ENCODE assay signal across 8 cellular contexts in the genomic region with DNA sequence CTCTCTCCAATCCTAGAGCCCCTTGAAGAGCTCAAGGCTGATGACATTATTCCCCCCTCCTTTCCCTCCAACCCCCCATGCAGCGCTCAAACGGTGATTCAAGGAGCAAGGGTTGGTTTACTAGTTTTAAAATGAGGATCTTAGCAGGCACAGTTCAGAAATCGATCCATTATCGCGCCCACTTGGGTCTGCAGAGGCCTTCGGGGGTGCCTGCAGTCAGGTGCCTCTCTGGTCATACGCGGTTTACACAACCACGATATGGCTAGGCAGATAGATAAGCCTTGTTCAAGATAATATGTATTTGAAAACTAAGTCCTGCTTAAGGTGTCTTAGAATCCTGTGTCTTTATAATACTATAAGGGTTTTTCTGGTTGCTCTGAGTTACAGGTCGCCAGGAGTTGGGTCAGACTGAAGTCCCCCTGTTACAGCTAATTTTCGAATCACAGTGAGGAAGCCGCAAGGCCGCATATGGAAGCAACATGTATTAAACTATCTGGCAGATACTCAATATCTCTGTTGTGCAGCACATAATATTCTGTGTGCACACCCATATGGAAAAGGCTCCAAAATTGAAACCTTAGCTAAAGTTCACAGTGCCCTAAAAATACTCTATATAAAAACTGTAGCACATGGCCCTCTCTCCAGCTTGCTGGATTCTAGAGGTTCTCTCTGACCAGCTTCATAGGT. TPM values are rescaled to one million over a fixed set of nuclear protein-coding genes. Genes with fewer than 3 reads are reported as not detected.
A peak's percentile ranks its signal among the peaks of the same experiment; 100 is the strongest.
DNase-seq lines count a peak whose midpoint lies in the region; ATAC-seq and TF ChIP-seq lines count a peak whose summit lies in the region.

No MANE protein-coding gene starts in this region.

- no peaks in the 10 kb centered on the region for H3K36me3 ChIP-seq in WERI-Rb-1
- no peaks in the 10 kb centered on the region for H3K36me3 ChIP-seq in gastrocnemius medialis

- peaks cover 6% of the 10 kb centered on the region for H3K27me3 ChIP-seq in WERI-Rb-1 (ENCODE audit: insufficient read depth, low read depth, severe bottlenecking)
- H3K27me3 ChIP-seq in gastrocnemius medialis = no peaks in the 10 kb centered on the region

- no peak for TF ChIP-seq CTCF in GM12875 (IDR thresholded peaks at IDR 0.05; ENCODE audit: borderline replicate concordance, insufficient read depth, low read depth, low read length)
- no peak for TF ChIP-seq CTCF in WERI-Rb-1 (IDR thresholded peaks at IDR 0.05; ENCODE audit: low read depth, low read length)
- no peak for TF ChIP-seq CTCF in foreskin fibroblast (IDR thresholded peaks at IDR 0.05; ENCODE audit: low read depth, low read length)
- no peak for TF ChIP-seq CTCF in gastrocnemius medialis (IDR thresholded peaks at IDR 0.05 in 4 of 5, conservative IDR thresholded peaks at IDR 0.05 in 1 of 5)

- H3K9me3 ChIP-seq in WERI-Rb-1 (ENCODE audit: severe bottlenecking) = no peaks in the 10 kb centered on the region
- H3K9me3 ChIP-seq in gastrocnemius medialis = no peaks in the 10 kb centered on the region

- DNase-seq in WERI-Rb-1 (no peak), foreskin fibroblast (peak in 1 of 2 donors; percentile 52), gastrocnemius medialis (no peak), SW 1271 (lab: John Stamatoyannopoulos, UW) (no peak)

- H3K4me3 ChIP-seq in GM12875 (ENCODE audit: low read depth, low read length) = peak overlapping the region; percentile 56
- peak overlapping the region; percentile 85 for H3K4me3 ChIP-seq in WERI-Rb-1 (ENCODE audit: low read depth, low read length)
- peak overlapping the region; percentile 53 to 54 for H3K4me3 ChIP-seq in foreskin fibroblast (ENCODE audit: low read depth in 1 of 2, low read length in 2 of 2)
- peak overlapping the region; percentile 46 to 61 (median 50) for H3K4me3 ChIP-seq in gastrocnemius medialis

- ATAC-seq in gastrocnemius medialis (peak; percentile 1 to 11), GM19023 (IDR thresholded peaks at IDR 0.05; ENCODE audit: unreplicated experiment) (no peak), HG03520 (IDR thresholded peaks at IDR 0.05; ENCODE audit: unreplicated experiment) (no peak), HG02852 (IDR thresholded peaks at IDR 0.05; ENCODE audit: unreplicated experiment) (no peak)

- intact Hi-C loops in gastrocnemius medialis (cut with DNase I; ENCODE audit: low total_unique reads) = loop anchor here (1.0 to 10.0 kb wide), 3 partner anchors 9 to 720 kb away; a partner anchor contains a TSS

- in situ Hi-C loops in gastrocnemius medialis (cut with MboI; ENCODE audit: low sequenced_read_pairs in 4 of 4) = loop anchor here in 1 of 4 donors (10.0 kb wide), 1 partner anchor 410 kb away; no protein-coding TSS in a partner anchor

- TF ChIP-seq POLR2A in gastrocnemius medialis (IDR thresholded peaks at IDR 0.05) = no peak

- peaks cover 80 to 86% of the 10 kb centered on the region in 2 donors for H3K4me1 ChIP-seq in gastrocnemius medialis

- H3K27ac ChIP-seq in WERI-Rb-1 = no peak overlapping the region
- peak overlapping the region; percentile 95 to 100 (median 97) for H3K27ac ChIP-seq in gastrocnemius medialis

RNA-seq across cellular contexts. Expression of a gene that starts 10.0 kb away (rescaled TPM):
- total RNA-seq in gastrocnemius medialis = 10 to 100 TPM in 2 of 4 donors, 1 to 10 TPM in 2; 6.4 to 12.1 (median 9.5) TPM

Comparison
In these comparisons a context has a peak if more than half of its experiments do, and no peak if none do; other contexts are left out.
1. ATAC-seq: peak in gastrocnemius medialis (2 of 2); none in GM19023 (single experiment), HG03520 (single experiment) and HG02852 (single experiment).
2. Peak in every context shown above with its lines, with median percentiles within 50 percentile points of each other: H3K4me3 ChIP-seq.